36 cellular contexts compared by ENCODE assay signal in the genomic region with DNA sequence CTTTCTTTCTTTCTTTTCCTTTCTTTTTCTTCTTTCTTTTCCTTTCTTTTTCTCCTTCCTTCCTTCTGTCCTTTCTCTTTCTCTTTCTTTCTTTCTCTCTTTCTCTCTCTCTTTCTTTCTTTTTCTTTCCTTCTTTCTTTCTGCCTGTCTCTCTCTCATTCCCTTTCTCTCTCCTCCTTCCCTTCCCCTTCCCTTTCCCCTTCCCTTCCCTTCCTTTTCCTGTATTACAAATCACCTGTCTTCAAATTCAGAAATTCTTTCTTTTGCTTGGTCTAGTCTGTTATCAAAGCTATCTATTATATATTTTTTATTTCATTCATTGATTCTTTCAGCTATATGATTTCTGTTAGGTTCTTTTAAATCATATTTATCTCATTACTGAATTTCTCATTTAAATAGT.
"Had no signal": no experiment of that assay in that cellular context is flagged by ENCODE, and none has a peak within 500 bp of the region (broad histone marks: within the 10 kb centered on the region; RNA-seq: fewer than 3 reads in every experiment).

No MANE protein-coding gene starts in this region.

- H3K36me3 Mint-ChIP-seq: activated CD8-positive, alpha-beta memory T cell treated with anti-CD3 and anti-CD28 coated beads, Interleukin-2, amount 10 ng/mL, durations not matched to agents 7 days and 5 days; activated naive CD8-positive, alpha-beta T cell; activated naive CD8-positive, alpha-beta T cell treated with anti-CD3 and anti-CD28 coated beads, Interleukin-2, amount 10 ng/mL, durations not matched to agents 7 days and 5 days; brain had no signal

- H3K27ac Mint-ChIP-seq: activated B cell treated with CpG ODN at 0.5 μM for 24 hours; activated CD4-positive, alpha-beta memory T cell treated with anti-CD3 and anti-CD28 coated beads for 36 hours; activated CD4-positive, alpha-beta T cell treated with anti-CD3 and anti-CD28 coated beads, Interleukin-2, amount 10 ng/mL, durations not matched to agents 24 days and 14 days; activated CD8-positive, alpha-beta memory T cell treated with anti-CD3 and anti-CD28 coated beads, Interleukin-2, amount 10 ng/mL, durations not matched to agents 7 days and 5 days; activated CD8-positive, alpha-beta T cell treated with anti-CD3 and anti-CD28 coated beads for 36 hours; activated naive CD8-positive, alpha-beta T cell; activated naive CD8-positive, alpha-beta T cell treated with anti-CD3 and anti-CD28 coated beads, Interleukin-2, amount 10 ng/mL, durations not matched to agents 7 days and 5 days; activated naive CD8-positive, alpha-beta T cell treated with anti-CD3 and anti-CD28 coated beads, Interleukin-2, amount 50 U/mL, for 24 hours; activated T-cell treated with anti-CD3 and anti-CD28 coated beads, Interleukin-2, amount 50 U/mL, for 24 hours; activated T-helper 2 cell treated with anti-CD3 and anti-CD28 coated beads, Interferon-gamma antibody, Interleukin-2, Interleukin-4, amounts not matched to agents 10 μg/mL and 5 μg/mL and 100 μg/mL, durations not matched to agents 14 hours and 24 hours and 36 hours; brain; T-helper 1 cell treated with Interleukin-12 subunit alpha and Interleukin-12 subunit beta and Interleukin-4 antibody, amounts not matched to agents 30 μg/mL and 1 μg/mL, for 36 hours; T-helper 2 cell treated with Interferon-gamma antibody and Interleukin-4, amounts not matched to agents 5 μg/mL and 100 μg/mL, for 36 hours had no signal

- H3K9me3 Mint-ChIP-seq: activated CD4-positive, alpha-beta T cell treated with anti-CD3 and anti-CD28 coated beads, Interleukin-2, amount 10 ng/mL, durations not matched to agents 24 days and 14 days; activated T-helper 2 cell treated with anti-CD3 and anti-CD28 coated beads, Interferon-gamma antibody, Interleukin-2, Interleukin-4, amounts not matched to agents 10 μg/mL and 5 μg/mL and 100 μg/mL, durations not matched to agents 14 hours and 24 hours and 36 hours; T-helper 2 cell treated with Interferon-gamma antibody and Interleukin-4, amounts not matched to agents 5 μg/mL and 100 μg/mL, for 36 hours had no signal

- H3K4me1 ChIP-seq: ascending aorta had no signal

- H3K4me3 Mint-ChIP-seq: activated B cell treated with CpG ODN at 0.5 μM for 24 hours; activated CD4-positive, alpha-beta memory T cell treated with anti-CD3 and anti-CD28 coated beads for 36 hours; activated CD4-positive, alpha-beta T cell treated with anti-CD3 and anti-CD28 coated beads, Interleukin-2, amount 10 ng/mL, durations not matched to agents 24 days and 14 days; activated CD8-positive, alpha-beta memory T cell treated with anti-CD3 and anti-CD28 coated beads, Interleukin-2, amount 10 ng/mL, durations not matched to agents 7 days and 5 days; activated CD8-positive, alpha-beta T cell treated with anti-CD3 and anti-CD28 coated beads for 36 hours; activated naive CD8-positive, alpha-beta T cell; activated naive CD8-positive, alpha-beta T cell treated with anti-CD3 and anti-CD28 coated beads, Interleukin-2, amount 10 ng/mL, durations not matched to agents 7 days and 5 days; activated naive CD8-positive, alpha-beta T cell treated with anti-CD3 and anti-CD28 coated beads, Interleukin-2, amount 50 U/mL, for 24 hours; activated T-cell treated with anti-CD3 and anti-CD28 coated beads, Interleukin-2, amount 50 U/mL, for 24 hours; brain; central memory CD8-positive, alpha-beta T cell; T-helper 1 cell treated with Interleukin-12 subunit alpha and Interleukin-12 subunit beta and Interleukin-4 antibody, amounts not matched to agents 30 μg/mL and 1 μg/mL, for 36 hours; T-helper 2 cell treated with Interferon-gamma antibody and Interleukin-4, amounts not matched to agents 5 μg/mL and 100 μg/mL, for 36 hours had no signal

- H3K27me3 Mint-ChIP-seq: activated B cell treated with CpG ODN at 0.5 μM for 24 hours; activated CD4-positive, alpha-beta memory T cell treated with anti-CD3 and anti-CD28 coated beads for 36 hours; activated CD4-positive, alpha-beta T cell treated with anti-CD3 and anti-CD28 coated beads, Interleukin-2, amount 10 ng/mL, durations not matched to agents 24 days and 14 days; activated CD8-positive, alpha-beta memory T cell treated with anti-CD3 and anti-CD28 coated beads, Interleukin-2, amount 10 ng/mL, durations not matched to agents 7 days and 5 days; activated naive CD8-positive, alpha-beta T cell; activated naive CD8-positive, alpha-beta T cell treated with anti-CD3 and anti-CD28 coated beads, Interleukin-2, amount 10 ng/mL, durations not matched to agents 7 days and 5 days; activated T-cell treated with anti-CD3 and anti-CD28 coated beads, Interleukin-2, amount 50 U/mL, for 24 hours; central memory CD8-positive, alpha-beta T cell had no signal

- H3K27ac ChIP-seq: ascending aorta, cardiac muscle cell, VCaP had no signal

- H3K4me1 Mint-ChIP-seq: activated B cell treated with CpG ODN at 0.5 μM for 24 hours; activated CD4-positive, alpha-beta T cell treated with anti-CD3 and anti-CD28 coated beads, Interleukin-2, amount 10 ng/mL, durations not matched to agents 24 days and 14 days; activated CD8-positive, alpha-beta memory T cell treated with anti-CD3 and anti-CD28 coated beads, Interleukin-2, amount 10 ng/mL, durations not matched to agents 7 days and 5 days; activated naive CD8-positive, alpha-beta T cell treated with anti-CD3 and anti-CD28 coated beads, Interleukin-2, amount 10 ng/mL, durations not matched to agents 7 days and 5 days; activated naive CD8-positive, alpha-beta T cell treated with anti-CD3 and anti-CD28 coated beads, Interleukin-2, amount 50 U/mL, for 24 hours; brain; central memory CD8-positive, alpha-beta T cell had no signal

- FAIRE-seq: bronchial epithelial cell, TTC549 had no signal

- H3K4me3 ChIP-seq: ascending aorta, cardiac muscle cell had no signal

- DNase-seq: activated B cell treated with CpG ODN at 0.5 μM for 24 hours; activated CD4-positive, alpha-beta memory T cell treated with anti-CD3 and anti-CD28 coated beads for 36 hours; activated CD4-positive, alpha-beta T cell treated with anti-CD3 and anti-CD28 coated beads for 4 hours; activated CD4-positive, alpha-beta T cell treated with anti-CD3 and anti-CD28 coated beads, Interleukin-2, amount 10 ng/mL, durations not matched to agents 24 days and 14 days; activated CD4-positive, alpha-beta T cell treated with anti-CD3 and anti-CD28 coated beads, Interleukin-2, amount 50 U/mL, for 1 hour; activated CD4-positive, alpha-beta T cell treated with anti-CD3 and anti-CD28 coated beads, Interleukin-2, amount 50 U/mL, for 4 hours; activated CD4-positive, CD25-positive, alpha-beta regulatory T cell treated with anti-CD3 and anti-CD28 coated beads, Interleukin-2, amount 50 U/mL, for 72 hours; activated CD8-positive, alpha-beta memory T cell treated with anti-CD3 and anti-CD28 coated beads, Interleukin-2, amount 10 ng/mL, durations not matched to agents 7 days and 5 days; activated CD8-positive, alpha-beta memory T cell treated with anti-CD3 and anti-CD28 coated beads, Interleukin-2, amount 50 U/mL, for 48 hours; activated CD8-positive, alpha-beta T cell treated with anti-CD3 and anti-CD28 coated beads for 36 hours; activated effector memory CD4-positive, alpha-beta T cell treated with Interleukin-2 at 50 U/mL for 16 hours; activated gamma-delta T cell; activated naive CD4-positive, alpha-beta T cell treated with anti-CD3 and anti-CD28 coated beads, Interleukin-2, amount 50 U/mL, for 16 hours; activated naive CD4-positive, alpha-beta T cell treated with Interleukin-2 at 50 U/mL for 16 hours; activated naive CD8-positive, alpha-beta T cell treated with anti-CD3 and anti-CD28 coated beads, Interleukin-2, amount 10 ng/mL, durations not matched to agents 7 days and 5 days; activated naive CD8-positive, alpha-beta T cell treated with anti-CD3 and anti-CD28 coated beads, Interleukin-2, amount 50 U/mL, for 24 hours; activated T-cell treated with anti-CD3 and anti-CD28 coated beads, Interleukin-2, amount 50 U/mL, for 24 hours; activated T-cell treated with anti-CD3 and anti-CD28 coated beads, Interleukin-2, amount 50 U/mL, for 48 hours; amygdala; anterior cingulate cortex; caudate nucleus; cerebellar nuclear complex; T-helper 1 cell; T-helper 2 cell; T-helper 9 cell had no signal

- H3K36me3 ChIP-seq: ascending aorta, cardiac muscle cell had no signal
